Comparison of ENCODE assay signal across 2 cellular contexts in genomic region chr1:16168622-16169021, GRCh38.
TF ChIP-seq lines count a peak whose summit lies in the region.

No MANE protein-coding gene starts in this region.

TF ChIP-seq in A549, 52 proteins besides CTCF, POLR2A, EP300 and RAD21 (continued from another document):
- TF ChIP-seq, protein P1, sequence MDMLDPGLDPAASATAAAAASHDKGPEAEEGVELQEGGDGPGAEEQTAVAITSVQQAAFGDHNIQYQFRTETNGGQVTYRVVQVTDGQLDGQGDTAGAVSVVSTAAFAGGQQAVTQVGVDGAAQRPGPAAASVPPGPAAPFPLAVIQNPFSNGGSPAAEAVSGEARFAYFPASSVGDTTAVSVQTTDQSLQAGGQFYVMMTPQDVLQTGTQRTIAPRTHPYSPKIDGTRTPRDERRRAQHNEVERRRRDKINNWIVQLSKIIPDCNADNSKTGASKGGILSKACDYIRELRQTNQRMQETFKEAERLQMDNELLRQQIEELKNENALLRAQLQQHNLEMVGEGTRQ (IDR thresholded peaks at IDR 0.05): no peak

TF ChIP-seq in HCT116, 20 proteins besides CTCF, POLR2A, EP300 and RAD21 (continued from another document):
- TF ChIP-seq, protein P2, sequence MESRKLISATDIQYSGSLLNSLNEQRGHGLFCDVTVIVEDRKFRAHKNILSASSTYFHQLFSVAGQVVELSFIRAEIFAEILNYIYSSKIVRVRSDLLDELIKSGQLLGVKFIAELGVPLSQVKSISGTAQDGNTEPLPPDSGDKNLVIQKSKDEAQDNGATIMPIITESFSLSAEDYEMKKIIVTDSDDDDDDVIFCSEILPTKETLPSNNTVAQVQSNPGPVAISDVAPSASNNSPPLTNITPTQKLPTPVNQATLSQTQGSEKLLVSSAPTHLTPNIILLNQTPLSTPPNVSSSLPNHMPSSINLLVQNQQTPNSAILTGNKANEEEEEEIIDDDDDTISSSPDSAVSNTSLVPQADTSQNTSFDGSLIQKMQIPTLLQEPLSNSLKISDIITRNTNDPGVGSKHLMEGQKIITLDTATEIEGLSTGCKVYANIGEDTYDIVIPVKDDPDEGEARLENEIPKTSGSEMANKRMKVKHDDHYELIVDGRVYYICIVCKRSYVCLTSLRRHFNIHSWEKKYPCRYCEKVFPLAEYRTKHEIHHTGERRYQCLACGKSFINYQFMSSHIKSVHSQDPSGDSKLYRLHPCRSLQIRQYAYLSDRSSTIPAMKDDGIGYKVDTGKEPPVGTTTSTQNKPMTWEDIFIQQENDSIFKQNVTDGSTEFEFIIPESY (IDR thresholded peaks at IDR 0.05; ENCODE audit: extremely low read depth, insufficient replicate concordance, low read length): no peak
- TF ChIP-seq SRF (IDR thresholded peaks at IDR 0.05; ENCODE audit: low read depth) (no peak), ZNF274 (IDR thresholded peaks at IDR 0.05; ENCODE audit: low read depth, low read length) (no peak), TCF7L2 (IDR thresholded peaks at IDR 0.05; ENCODE audit: borderline replicate concordance, extremely low read depth, insufficient read depth, insufficient read length) (no peak), SP1 (IDR thresholded peaks at IDR 0.05; ENCODE audit: low read depth) (no peak), ZFX (IDR thresholded peaks at IDR 0.05) (no peak), CBX3 (IDR thresholded peaks at IDR 0.05; ENCODE audit: low read depth) (no peak), FOSL1 (IDR thresholded peaks at IDR 0.05; ENCODE audit: low read depth) (no peak), EZH2phosphoT487 (IDR thresholded peaks at IDR 0.05; ENCODE audit: borderline replicate concordance) (no peak), SIN3A (IDR thresholded peaks at IDR 0.05; ENCODE audit: low read depth) (no peak), JUND (IDR thresholded peaks at IDR 0.05) (no peak), YY1 (IDR thresholded peaks at IDR 0.05; ENCODE audit: extremely low read depth, insufficient replicate concordance, low read depth, low read length) (no peak), ELF1 (IDR thresholded peaks at IDR 0.05; ENCODE audit: borderline replicate concordance, low read depth) (no peak), EZH2 (IDR thresholded peaks at IDR 0.05) (no peak)
